ENCODE assay signal across 8 cellular contexts in the genomic region with DNA sequence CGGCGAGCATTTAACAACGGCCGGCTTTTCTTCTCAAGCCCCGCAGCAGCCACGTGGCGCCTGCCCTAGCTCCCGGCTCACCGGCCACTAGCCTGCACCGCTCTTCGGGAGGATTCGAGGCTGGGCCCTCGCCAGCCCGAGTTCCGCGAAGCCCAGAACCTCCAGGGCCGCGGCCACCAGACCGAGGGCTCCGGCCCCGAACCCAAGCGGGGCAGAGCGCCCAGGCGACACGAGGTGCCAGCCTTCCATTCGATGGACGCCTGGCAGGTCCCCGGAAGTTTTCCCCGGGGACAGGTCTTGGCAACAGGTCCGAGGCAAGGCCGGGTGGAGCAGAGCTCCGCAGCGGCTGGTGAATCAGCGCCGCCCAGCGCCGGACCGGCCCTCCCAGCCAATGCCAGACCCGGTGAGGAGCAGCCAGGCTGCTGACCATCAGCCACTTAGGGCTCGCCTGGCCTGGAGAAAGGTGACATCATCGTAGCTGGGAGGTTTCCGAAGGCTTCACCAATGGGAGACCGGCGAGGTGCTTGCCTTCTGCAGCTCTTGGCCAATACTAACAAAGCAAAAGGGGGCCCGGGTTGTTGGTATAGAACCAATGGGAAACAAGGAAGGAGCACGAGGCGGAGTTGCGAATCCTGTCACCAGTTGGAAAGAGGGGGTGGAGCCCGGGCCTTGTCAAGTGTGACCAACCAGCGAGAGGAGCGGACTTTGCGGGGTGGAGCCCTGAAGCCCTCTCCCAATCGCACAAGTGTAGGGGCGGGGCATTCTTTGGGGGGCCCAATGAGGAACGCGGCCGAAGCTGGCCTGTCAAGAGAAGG. TPM values are rescaled to one million over a fixed set of nuclear protein-coding genes. Genes with fewer than 3 reads are reported as not detected.
DNase-seq lines count a peak whose midpoint lies in the region; ATAC-seq and TF ChIP-seq lines count a peak whose summit lies in the region.

No MANE protein-coding gene starts in this region.

- peak overlapping the region; percentile 63 to 70 for H3K27ac Mint-ChIP-seq in natural killer cell treated with Interleukin-12 subunit alpha and Interleukin-12 subunit beta and Interleukin-15 and Interleukin-18, amount 100 ng/mL, for 72 hours

- H3K4me3 ChIP-seq in LNCaP clone FGC (ENCODE audit: low read depth, low read length) (peak overlapping the region; percentile 69), fibroblast of pulmonary artery (replicated peaks; ENCODE audit: low read depth, low read length) (peak overlapping the region; percentile 77)

- peaks cover 23 to 35% of the 10 kb centered on the region in 2 donors for H3K4me1 Mint-ChIP-seq in natural killer cell treated with Interleukin-12 subunit alpha and Interleukin-12 subunit beta and Interleukin-15 and Interleukin-18, amount 100 ng/mL, for 72 hours (ENCODE audit: low read depth in 2 of 2)

- TF ChIP-seq CTCF in LNCaP clone FGC (IDR thresholded peaks at IDR 0.05; ENCODE audit: control insufficient read depth, extremely low read depth, insufficient read depth) (peak; percentile 32; the same call in 1 of the 2 replicates), RWPE1 (conservative IDR thresholded peaks at IDR 0.05; ENCODE audit: low read depth) (no peak), fibroblast of pulmonary artery (IDR thresholded peaks at IDR 0.05; ENCODE audit: low read length, missing control alignments) (no peak)

- no peaks in the 10 kb centered on the region for H3K9me3 Mint-ChIP-seq in natural killer cell treated with Interleukin-12 subunit alpha and Interleukin-12 subunit beta and Interleukin-15 and Interleukin-18, amount 100 ng/mL, for 72 hours

- DNase-seq in ELF-1 (ENCODE audit: low read depth, low spot score) (peak; percentile 100), GOT3 (lab: John Stamatoyannopoulos, UW) (peak; percentile 98), LNCaP clone FGC (ENCODE audit: low read depth) (peak; percentile 99), RWPE1 (ENCODE audit: low spot score) (peak; percentile 99), fibroblast of pulmonary artery (ENCODE audit: low read depth) (peak; percentile 100)
- DNase-seq in activated effector memory CD4-positive, alpha-beta T cell treated with Interleukin-2 at 50 U/mL for 16 hours, result peak; percentile 100
- peak; percentile 100 for DNase-seq in natural killer cell treated with Interleukin-12 subunit alpha and Interleukin-12 subunit beta and Interleukin-15 and Interleukin-18, amount 100 ng/mL, for 72 hours (ENCODE audit: low spot score)
- DNase-seq in stimulated activated naive CD8-positive, alpha-beta T cell treated with anti-CD3 and anti-CD28 coated beads, Interleukin-15, Interleukin-2, amounts not matched to agents 100 U/mL and 50 U/mL, for 24 hours, result peak; percentile 99

- CTCF ChIA-PET in RWPE1 (lab: Yijun Ruan, JAX), result interaction anchor here (0.6 to 1.0 kb wide), 2 partner anchors 83 to 220 kb away, joined by 3 read pairs; no protein-coding TSS in a partner anchor

- peak overlapping the region; percentile 71 for H3K4me3 Mint-ChIP-seq in natural killer cell treated with Interleukin-12 subunit alpha and Interleukin-12 subunit beta and Interleukin-15 and Interleukin-18, amount 100 ng/mL, for 72 hours

- POLR2A ChIA-PET in RWPE1 (lab: Yijun Ruan, JAX; ENCODE audit: low non-redundant PET), result interaction anchor here (0.6 to 2.7 kb wide), 12 partner anchors 20 to 1622 kb away, joined by 3 to 18 read pairs (median 3); partner anchors contain the start of gene SNRPG

- H3K27me3 Mint-ChIP-seq in natural killer cell treated with Interleukin-12 subunit alpha and Interleukin-12 subunit beta and Interleukin-15 and Interleukin-18, amount 100 ng/mL, for 72 hours, result no peaks in the 10 kb centered on the region

- H3K36me3 Mint-ChIP-seq in natural killer cell treated with Interleukin-12 subunit alpha and Interleukin-12 subunit beta and Interleukin-15 and Interleukin-18, amount 100 ng/mL, for 72 hours, result peaks cover 18% of the 10 kb centered on the region

- H3K27ac ChIP-seq in RWPE1, result peak overlapping the region; percentile 86

- peak; percentile 95 for ATAC-seq in natural killer cell treated with Interleukin-12 subunit alpha and Interleukin-12 subunit beta and Interleukin-15 and Interleukin-18, amount 100 ng/mL, for 72 hours
- peak; percentile 96 for ATAC-seq in stimulated activated naive CD8-positive, alpha-beta T cell treated with anti-CD3 and anti-CD28 coated beads, Interleukin-15, Interleukin-2, amounts not matched to agents 100 U/mL and 50 U/mL, for 24 hours

RNA-seq across cellular contexts. Expression of gene MXD1, which starts 0.5 kb away (rescaled TPM):
- 10 to 100 TPM; 27.6 to 42.7 TPM for total RNA-seq in natural killer cell treated with Interleukin-12 subunit alpha and Interleukin-12 subunit beta and Interleukin-15 and Interleukin-18, amount 100 ng/mL, for 72 hours

RNA-seq across cellular contexts. Expression of gene SNRNP27, which starts 20.7 kb away (rescaled TPM):
- 10 to 100 TPM; 43.0 to 64.4 TPM for total RNA-seq in natural killer cell treated with Interleukin-12 subunit alpha and Interleukin-12 subunit beta and Interleukin-15 and Interleukin-18, amount 100 ng/mL, for 72 hours

RNA-seq across cellular contexts. Expression of gene ASPRV1, which starts 47.0 kb away (rescaled TPM):
- total RNA-seq in natural killer cell treated with Interleukin-12 subunit alpha and Interleukin-12 subunit beta and Interleukin-15 and Interleukin-18, amount 100 ng/mL, for 72 hours, result under 1 TPM; 0.55 to 0.84 TPM

Comparison
In these comparisons a context has a peak if more than half of its experiments do, and no peak if none do; other contexts are left out.
1. Peak in every context shown above with its lines: DNase-seq, ATAC-seq, H3K4me3 ChIP-seq and H3K27ac ChIP-seq.